In genomic region chr17:6683081-6683684, GRCh38 we compare ENCODE assay signal across 1 cellular context.
TF ChIP-seq lines count a peak whose summit lies in the region.

No MANE protein-coding gene starts in this region.

TF ChIP-seq in H1, 55 proteins besides CTCF, POLR2A, EP300 and RAD21:
- TF ChIP-seq ATF3 (IDR thresholded peaks at IDR 0.05; ENCODE audit: insufficient read depth, low read depth, low read length) (no peak), GTF2F1 (IDR thresholded peaks at IDR 0.05; ENCODE audit: borderline replicate concordance, low read depth, low read length) (no peak), CBX8 (IDR thresholded peaks at IDR 0.05; ENCODE audit: borderline replicate concordance, low read depth, low read length) (no peak), GABPA (IDR thresholded peaks at IDR 0.05; ENCODE audit: borderline replicate concordance, insufficient read depth, low read length) (no peak), SIRT6 (IDR thresholded peaks at IDR 0.05; ENCODE audit: low read length) (no peak), KDM1A (IDR thresholded peaks at IDR 0.05; ENCODE audit: borderline replicate concordance, low read length) (no peak), BCL11A (IDR thresholded peaks at IDR 0.05; ENCODE audit: low read depth in 2 of 2, low read length in 2 of 2) (no peak), CREB1 (IDR thresholded peaks at IDR 0.05) (no peak), ZNF274 (IDR thresholded peaks at IDR 0.05; ENCODE audit: borderline replicate concordance, extremely low read depth, low read length) (no peak), SUZ12 (IDR thresholded peaks at IDR 0.05; ENCODE audit: low read length) (no peak), SIX5 (IDR thresholded peaks at IDR 0.05; ENCODE audit: low read depth, low read length) (no peak), EGR1 (IDR thresholded peaks at IDR 0.05; ENCODE audit: borderline replicate concordance, low read depth, low read length) (no peak), SP4 (IDR thresholded peaks at IDR 0.05; ENCODE audit: low read length) (no peak), SP2 (IDR thresholded peaks at IDR 0.05; ENCODE audit: low read length) (no peak), BRCA1 (IDR thresholded peaks at IDR 0.05; ENCODE audit: low read depth, low read length) (no peak), KDM4A (IDR thresholded peaks at IDR 0.05; ENCODE audit: low read depth, low read length, severe bottlenecking) (no peak), TAF1 (IDR thresholded peaks at IDR 0.05; ENCODE audit: low read depth, low read length) (no peak), RFX5 (IDR thresholded peaks at IDR 0.05; ENCODE audit: borderline replicate concordance, low read depth, low read length) (no peak)
- TF ChIP-seq, protein P1, sequence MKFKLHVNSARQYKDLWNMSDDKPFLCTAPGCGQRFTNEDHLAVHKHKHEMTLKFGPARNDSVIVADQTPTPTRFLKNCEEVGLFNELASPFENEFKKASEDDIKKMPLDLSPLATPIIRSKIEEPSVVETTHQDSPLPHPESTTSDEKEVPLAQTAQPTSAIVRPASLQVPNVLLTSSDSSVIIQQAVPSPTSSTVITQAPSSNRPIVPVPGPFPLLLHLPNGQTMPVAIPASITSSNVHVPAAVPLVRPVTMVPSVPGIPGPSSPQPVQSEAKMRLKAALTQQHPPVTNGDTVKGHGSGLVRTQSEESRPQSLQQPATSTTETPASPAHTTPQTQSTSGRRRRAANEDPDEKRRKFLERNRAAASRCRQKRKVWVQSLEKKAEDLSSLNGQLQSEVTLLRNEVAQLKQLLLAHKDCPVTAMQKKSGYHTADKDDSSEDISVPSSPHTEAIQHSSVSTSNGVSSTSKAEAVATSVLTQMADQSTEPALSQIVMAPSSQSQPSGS (IDR thresholded peaks at IDR 0.05; ENCODE audit: low read length) = no peak
